Comparison of ENCODE assay signal across 16 cellular contexts in the genomic region with DNA sequence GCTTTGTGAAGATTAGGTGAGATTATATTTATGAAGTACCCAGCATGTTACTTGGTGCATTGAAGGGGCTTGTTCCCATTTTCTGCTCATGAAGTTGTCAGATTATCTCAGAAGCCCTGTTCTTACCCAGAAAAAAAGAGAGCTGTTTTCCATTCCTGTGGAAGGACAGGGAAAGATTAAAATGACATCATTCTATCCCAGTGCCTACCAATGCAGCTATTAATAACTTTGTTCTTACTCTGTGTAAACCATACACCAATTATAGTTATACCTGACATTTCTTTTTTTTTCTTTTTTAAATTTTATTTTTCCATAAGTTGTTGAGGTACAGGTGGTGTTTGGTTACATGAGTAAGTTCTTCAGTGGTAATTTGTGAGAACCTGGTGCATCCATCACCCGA. TPM values are rescaled to one million over a fixed set of nuclear protein-coding genes. Genes with fewer than 3 reads are reported as not detected.
DNase-seq lines count a peak whose midpoint lies in the region; ATAC-seq and TF ChIP-seq lines count a peak whose summit lies in the region.
"Had no signal": no experiment of that assay in that cellular context is flagged by ENCODE, and none has a peak within 500 bp of the region (broad histone marks: within the 10 kb centered on the region; RNA-seq: fewer than 3 reads in every experiment).

No MANE protein-coding gene starts in this region.

- intact Hi-C loops in Panc1 (cut with micrococcal nuclease; ENCODE audit: unreplicated experiment) = no loop called here

- no peak overlapping the region for H3K4me3 Mint-ChIP-seq in effector memory CD8-positive, alpha-beta T cell

- POLR2A ChIA-PET in Panc1 (lab: Charles Lee) = no interaction called here

- H3K36me3 Mint-ChIP-seq in effector memory CD8-positive, alpha-beta T cell (ENCODE audit: insufficient read depth) = peaks cover 57% of the 10 kb centered on the region

- peak overlapping the region; percentile 46 to 68 for H3K27ac Mint-ChIP-seq in effector memory CD8-positive, alpha-beta T cell

- CTCF ChIA-PET in Panc1 (lab: Charles Lee) = no interaction called here

- WGBS in lung, 2 donors = 88 to 89% methylated on average over 1 of the region's 1 CpG

- BruUV-seq in Panc1 (replicated peaks; lab: Mats Ljungman, UMichigan) = no TSS peak

- H3K4me1 ChIP-seq in Panc1 (ENCODE audit: control insufficient read depth, insufficient read depth, low read length) (peaks cover 4% of the 10 kb centered on the region; the same call in 1 of the 2 replicates), lung (ENCODE audit: control insufficient read depth in 2 of 2, insufficient read depth in 2 of 2, low read length in 2 of 2) (peaks cover 3 to 4% of the 10 kb centered on the region in 2 donors), thoracic aorta (ENCODE audit: control insufficient read depth in 1 of 2, low read depth in 2 of 2) (peaks cover 24 to 31% of the 10 kb centered on the region in 2 donors)

- no peak for TF ChIP-seq CTCF in Panc1 (IDR thresholded peaks at IDR 0.05)
- TF ChIP-seq CTCF in lung (IDR thresholded peaks at IDR 0.05; ENCODE audit: control extremely low read depth, extremely low read depth) = no peak
- no peak for TF ChIP-seq CTCF in thoracic aorta (IDR thresholded peaks at IDR 0.05)

- no peaks in the 10 kb centered on the region for H3K27me3 ChIP-seq in Panc1 (ENCODE audit: control insufficient read depth, insufficient read depth, low read length)
- H3K27me3 ChIP-seq in lung (ENCODE audit: control insufficient read depth, insufficient read depth) = no peaks in the 10 kb centered on the region
- H3K27me3 ChIP-seq in thoracic aorta (replicated peaks; ENCODE audit: insufficient read depth) = no peaks in the 10 kb centered on the region
- H3K27me3 ChIP-seq: brain microvascular endothelial cell had no signal

- peaks cover 28% of the 10 kb centered on the region for H3K36me3 ChIP-seq in Panc1 (ENCODE audit: control insufficient read depth, insufficient read depth, low read length)
- H3K36me3 ChIP-seq in lung (ENCODE audit: control insufficient read depth in 2 of 2, insufficient read depth in 2 of 2, low read length in 2 of 2) = peaks cover 4 to 22% of the 10 kb centered on the region in 2 donors
- H3K36me3 ChIP-seq in thoracic aorta = no peaks in the 10 kb centered on the region

- ATAC-seq in Panc1 = no peak
- ATAC-seq in effector memory CD8-positive, alpha-beta T cell (replicated peaks) = no peak
- no peak for ATAC-seq in lung (ENCODE audit: insufficient read depth, low FRiP score)
- ATAC-seq in thoracic aorta (ENCODE audit: insufficient number of reproducible peaks, low FRiP score, low read depth) = peak; percentile 59
- ATAC-seq: HCT116 had no signal

- no peaks in the 10 kb centered on the region for H3K9me3 Mint-ChIP-seq in effector memory CD8-positive, alpha-beta T cell

- no peaks in the 10 kb centered on the region for H3K27me3 Mint-ChIP-seq in effector memory CD8-positive, alpha-beta T cell

- in situ Hi-C loops in Panc1 (cut with HindIII; ENCODE audit: low pct_unique_long_range_greater_than_20kb, low sequenced_read_pairs) (no loop called here), G401 (cut with HindIII; ENCODE audit: low sequenced_read_pairs) (no loop called here)

- DNase-seq in Panc1 (ENCODE audit: low read depth, low spot score) (no peak), lung (ENCODE audit: low spot score) (no peak), thoracic aorta (ENCODE audit: low spot score) (no peak), Ammon's horn (ENCODE audit: low spot score) (no peak), OCI-M2 (lab: John Stamatoyannopoulos, UW; ENCODE audit: unreplicated experiment) (no peak), G401 (ENCODE audit: low spot score) (no peak), NCI-H1694 (lab: John Stamatoyannopoulos, UW) (no peak)
- DNase-seq in effector memory CD8-positive, alpha-beta T cell = no peak
- DNase-seq: activated CD4-positive, alpha-beta T cell treated with anti-CD3 and anti-CD28 coated beads for 4 hours; brain microvascular endothelial cell; COR-L47; Karpas-422; NCI-H1105; stimulated activated CD4-positive, alpha-beta T cell treated with anti-CD3 and anti-CD28 coated beads, Interleukin-12 subunit alpha, Interleukin-12 subunit beta, amount 100 ng/mL, for 4 hours; T1000 had no signal

- peaks cover 48 to 64% of the 10 kb centered on the region in 2 donors for H3K4me1 Mint-ChIP-seq in effector memory CD8-positive, alpha-beta T cell (ENCODE audit: low read depth in 2 of 2)

- H3K27ac ChIP-seq in Panc1 (ENCODE audit: low read length) = peak overlapping the region; percentile 64; the same call in 1 of the 2 replicates
- peak overlapping the region; percentile 26 to 61 for H3K27ac ChIP-seq in lung (ENCODE audit: low read depth in 1 of 2, low read length in 1 of 2)
- peak overlapping the region; percentile 58 to 96 for H3K27ac ChIP-seq in thoracic aorta
- H3K27ac ChIP-seq: brain microvascular endothelial cell had no signal

- H3K4me3 ChIP-seq in Panc1 (ENCODE audit: low read depth in 2 of 2, low read length in 2 of 2) (no peak overlapping the region), lung (no peak overlapping the region), thoracic aorta (no peak overlapping the region)

- H3K9me3 ChIP-seq in Panc1 (ENCODE audit: control insufficient read depth, insufficient read depth, low read depth, low read length) (no peaks in the 10 kb centered on the region), lung (ENCODE audit: control insufficient read depth in 2 of 2, insufficient read depth in 1 of 2, low read length in 1 of 2) (no peaks in the 10 kb centered on the region), thoracic aorta (no peaks in the 10 kb centered on the region)

RNA-seq across cellular contexts. Expression of gene ZNF507, which starts 18.6 kb away (rescaled TPM):
- 28.3 TPM for total RNA-seq in Panc1 (2021; ENCODE audit: unreplicated experiment)
- polyA plus RNA-seq in Panc1 (2012; ENCODE audit: insufficient read length) = 9.3 TPM
- 10 to 100 TPM; 14.9 to 29.8 TPM for total RNA-seq in lung
- polyA plus RNA-seq in lung = 1 to 10 TPM; 4.0 to 4.7 TPM
- 10 to 100 TPM; 22.6 to 34.6 TPM for total RNA-seq in thoracic aorta
- 5.5 and 10.0 TPM in 2 replicates for total RNA-seq in G401 (2014; rRNA removed; shearing (Covaris generic))

RNA-seq across cellular contexts. Expression of gene DPY19L3, which starts 41.5 kb away (rescaled TPM):
- total RNA-seq in Panc1 (2021; ENCODE audit: unreplicated experiment) = 27.8 TPM
- 15.3 TPM for polyA plus RNA-seq in Panc1 (2012; ENCODE audit: insufficient read length)
- total RNA-seq in lung = 10 to 100 TPM; 45.5 to 49.3 TPM
- 1 to 10 TPM; 9.1 to 9.2 TPM for polyA plus RNA-seq in lung
- 10 to 100 TPM; 22.1 to 32.9 TPM for total RNA-seq in thoracic aorta
- total RNA-seq in G401 (2014; rRNA removed; shearing (Covaris generic)) = 17.3 and 22.6 TPM in 2 replicates
